In the genomic region with DNA sequence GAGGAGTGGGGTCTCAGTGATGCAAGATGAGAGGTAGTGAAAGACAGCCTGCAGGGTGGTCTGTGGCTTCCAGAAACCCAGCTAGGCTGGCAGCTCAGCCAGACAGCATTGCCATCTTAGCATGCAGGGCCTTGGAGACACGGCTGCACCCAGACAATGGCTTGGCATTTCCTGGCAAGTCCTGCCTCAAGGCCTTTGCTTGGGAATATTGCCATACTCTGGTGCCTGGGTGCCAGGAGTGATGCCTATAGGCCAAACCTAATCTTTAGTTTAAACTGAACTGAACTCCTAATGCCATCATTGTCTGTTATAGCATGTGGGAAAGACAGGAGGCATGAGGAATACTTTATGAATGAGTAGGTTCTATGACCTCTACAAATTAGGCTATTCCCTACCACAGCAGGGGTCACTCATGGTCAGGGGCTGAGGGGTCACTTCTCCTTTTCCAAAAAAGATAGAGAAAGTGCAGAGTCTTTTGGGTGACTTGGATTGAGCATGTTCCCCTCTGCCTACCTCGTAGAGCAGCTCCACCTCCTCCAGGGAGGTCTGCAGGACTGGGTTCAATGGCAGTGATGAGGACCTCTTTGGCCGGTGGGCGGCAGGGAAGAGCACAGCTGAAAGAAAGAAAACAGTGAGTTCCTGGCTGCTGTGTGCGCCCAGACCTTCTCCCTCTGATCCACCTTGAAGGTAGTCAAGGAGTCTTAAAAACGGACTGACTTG, we compare ENCODE assay signal across 1 cellular context.
TF ChIP-seq lines count a peak whose summit lies in the region.

No MANE protein-coding gene starts in this region.

TF ChIP-seq in GM23338, 12 proteins besides CTCF, POLR2A, EP300 and RAD21 (continued from another document):
- TF ChIP-seq REST (IDR thresholded peaks at IDR 0.05; ENCODE audit: unreplicated experiment): no peak
